ENCODE assay signal across 10 cellular contexts in genomic region chr5:59143926-59144333, GRCh38.
A peak's percentile ranks its signal among the peaks of the same experiment; 100 is the strongest.
DNase-seq lines count a peak whose midpoint lies in the region; ATAC-seq lines count a peak whose summit lies in the region.
"Had no signal": no experiment of that assay in that cellular context is flagged by ENCODE, and none has a peak within 500 bp of the region (broad histone marks: within the 10 kb centered on the region; RNA-seq: fewer than 3 reads in every experiment).

No MANE protein-coding gene starts in this region.

- no peak overlapping the region for H3K27ac Mint-ChIP-seq in stimulated activated naive CD8-positive, alpha-beta T cell treated with anti-CD3 and anti-CD28 coated beads, Interleukin-15, amount 100 ng/mL, for 72 hours

- ATAC-seq in stimulated activated naive CD8-positive, alpha-beta T cell treated with anti-CD3 and anti-CD28 coated beads, Interleukin-15, amount 100 ng/mL, for 72 hours: peak; percentile 78
- no peak for ATAC-seq in stimulated activated naive CD8-positive, alpha-beta T cell treated with anti-CD3 and anti-CD28 coated beads, Interleukin-15, Interleukin-2, amounts not matched to agents 100 U/mL and 50 U/mL, for 24 hours
- ATAC-seq in HG02623 (IDR thresholded peaks at IDR 0.05; ENCODE audit: unreplicated experiment) (peak; percentile 90), HG03558 (IDR thresholded peaks at IDR 0.05; ENCODE audit: extremely low read depth, unreplicated experiment) (peak; percentile 97)

- H3K27me3 Mint-ChIP-seq in stimulated activated naive CD8-positive, alpha-beta T cell treated with anti-CD3 and anti-CD28 coated beads, Interleukin-15, amount 100 ng/mL, for 72 hours: no peaks in the 10 kb centered on the region

- no peak for DNase-seq in stimulated activated naive CD8-positive, alpha-beta T cell treated with anti-CD3 and anti-CD28 coated beads, Interleukin-15, amount 100 ng/mL, for 72 hours
- no peak for DNase-seq in stimulated activated naive CD8-positive, alpha-beta T cell treated with anti-CD3 and anti-CD28 coated beads, Interleukin-15, Interleukin-2, amounts not matched to agents 100 U/mL and 50 U/mL, for 24 hours
- no peak for DNase-seq in T1000 (lab: John Stamatoyannopoulos, UW)
- DNase-seq in hippocampal formation (lab: John Stamatoyannopoulos, UW): no peak
- no peak for DNase-seq in NCI-H524 treated with DMSO at 0.1 percent for 48 hours (lab: John Stamatoyannopoulos, UW)
- DNase-seq in stimulated activated CD4-positive, alpha-beta T cell treated with anti-CD3 and anti-CD28 coated beads, Interleukin-12 subunit alpha, Interleukin-12 subunit beta, amount 100 ng/mL, for 4 hours: no peak
- DNase-seq: NCI-H1048, ovary had no signal

- H3K9me3 Mint-ChIP-seq in stimulated activated naive CD8-positive, alpha-beta T cell treated with anti-CD3 and anti-CD28 coated beads, Interleukin-15, amount 100 ng/mL, for 72 hours: no peaks in the 10 kb centered on the region

- peaks cover 9% of the 10 kb centered on the region for H3K4me1 Mint-ChIP-seq in stimulated activated naive CD8-positive, alpha-beta T cell treated with anti-CD3 and anti-CD28 coated beads, Interleukin-15, amount 100 ng/mL, for 72 hours

- no peak overlapping the region for H3K4me3 Mint-ChIP-seq in stimulated activated naive CD8-positive, alpha-beta T cell treated with anti-CD3 and anti-CD28 coated beads, Interleukin-15, amount 100 ng/mL, for 72 hours
